In genomic region chr1:43413426-43413825, GRCh38 we compare ENCODE assay signal across 2 cellular contexts. TPM values are rescaled to one million over a fixed set of nuclear protein-coding genes. Genes with fewer than 3 reads are reported as not detected.
"Had no signal": no experiment of that assay in that cellular context is flagged by ENCODE, and none has a peak within 500 bp of the region (broad histone marks: within the 10 kb centered on the region; RNA-seq: fewer than 3 reads in every experiment).

No MANE protein-coding gene starts in this region.

RNA-seq across cellular contexts. Expression of gene HYI, which starts 40.3 kb away (rescaled TPM):
- total RNA-seq: OCI-LY7, SJCRH30 had no signal
